ENCODE assay signal across 9 cellular contexts in genomic region chr16:20300312-20301097, GRCh38. TPM values are rescaled to one million over a fixed set of nuclear protein-coding genes. Genes with fewer than 3 reads are reported as not detected.
DNase-seq lines count a peak whose midpoint lies in the region; ATAC-seq, FAIRE-seq and TF ChIP-seq lines count a peak whose summit lies in the region.
"Had no signal": no experiment of that assay in that cellular context is flagged by ENCODE, and none has a peak within 500 bp of the region (broad histone marks: within the 10 kb centered on the region; RNA-seq: fewer than 3 reads in every experiment).

No MANE protein-coding gene starts in this region.

- no peak overlapping the region for H3K4me3 ChIP-seq in astrocyte (ENCODE audit: insufficient read depth, low read depth, low read length)

- no peak for ATAC-seq in HG03520 (IDR thresholded peaks at IDR 0.05; ENCODE audit: unreplicated experiment)

- no peak overlapping the region for H3K4me3 Mint-ChIP-seq in astrocyte (ENCODE audit: unreplicated experiment)

- H3K9me3 ChIP-seq in astrocyte (ENCODE audit: insufficient read depth, low read depth, low read length), result no peaks in the 10 kb centered on the region

- no peaks in the 10 kb centered on the region for H3K9me3 Mint-ChIP-seq in astrocyte (ENCODE audit: unreplicated experiment)

- in situ Hi-C loops in GM13976 (cut with MboI; ENCODE audit: low sequenced_read_pairs, unreplicated experiment), result loop anchor here (10.0 kb wide), 1 partner anchor 396 kb away; no protein-coding TSS in a partner anchor

- no peak overlapping the region for H3K4me2 ChIP-seq in astrocyte (ENCODE audit: low read length)

- no peak for FAIRE-seq in astrocyte (lab: Jason Lieb, UNC)

- H2AFZ ChIP-seq in astrocyte (ENCODE audit: low read depth, low read length), result no peak overlapping the region

- TF ChIP-seq CTCF in GM13976 (IDR thresholded peaks at IDR 0.05; ENCODE audit: borderline replicate concordance, control extremely low read depth, extremely low read depth, insufficient read depth, missing control alignments) (peak; percentile 60), astrocyte (IDR thresholded peaks at IDR 0.05; ENCODE audit: insufficient read depth, low read depth, low read length) (peak; percentile 52)

- H3K4me1 Mint-ChIP-seq in astrocyte (ENCODE audit: low read depth, unreplicated experiment), result no peaks in the 10 kb centered on the region
- H3K4me1 Mint-ChIP-seq: naive B cell had no signal

- H3K27me3 Mint-ChIP-seq in astrocyte (ENCODE audit: low read depth, unreplicated experiment), result peaks cover 29% of the 10 kb centered on the region

- no peaks in the 10 kb centered on the region for H3K79me2 ChIP-seq in astrocyte (ENCODE audit: insufficient read depth, low read length)

- H3K27ac ChIP-seq in astrocyte (ENCODE audit: low read depth, low read length), result no peak overlapping the region

- H3K27ac Mint-ChIP-seq in astrocyte (ENCODE audit: unreplicated experiment), result peak overlapping the region; percentile 10
- H3K27ac Mint-ChIP-seq: naive B cell had no signal

- H3K27me3 ChIP-seq in astrocyte (ENCODE audit: insufficient read depth, low read length), result no peaks in the 10 kb centered on the region

- TF ChIP-seq EP300 in Ishikawa (IDR thresholded peaks at IDR 0.05; ENCODE audit: borderline replicate concordance), result no peak

- no peaks in the 10 kb centered on the region for H3K4me1 ChIP-seq in astrocyte (ENCODE audit: insufficient read depth, low read length)

- H3K36me3 Mint-ChIP-seq in astrocyte (ENCODE audit: low read depth, unreplicated experiment), result no peaks in the 10 kb centered on the region
- H3K36me3 Mint-ChIP-seq: naive B cell had no signal

- H4K20me1 ChIP-seq in astrocyte (ENCODE audit: insufficient read depth, low read length), result no peaks in the 10 kb centered on the region

- no peaks in the 10 kb centered on the region for H3K36me3 ChIP-seq in astrocyte (ENCODE audit: insufficient read depth, low read length)

- TF ChIP-seq RAD21 in Ishikawa (IDR thresholded peaks at IDR 0.05; ENCODE audit: low read depth), result peak; percentile 87

- peak; percentile 36 to 59 for DNase-seq in AML-193 (lab: John Stamatoyannopoulos, UW)
- peak; percentile 67 for DNase-seq in GM13976 (ENCODE audit: low spot score)
- peak; percentile 76 for DNase-seq in OCI-M1 (lab: John Stamatoyannopoulos, UW)
- peak; percentile 10 for DNase-seq in astrocyte (ENCODE audit: low read depth)
- DNase-seq in iPS-NIHi11 (ENCODE audit: low spot score), result peak; percentile 83
- peak; percentile 6 for DNase-seq in stimulated activated CD4-positive, alpha-beta T cell treated with anti-CD3 and anti-CD28 coated beads, Interleukin-4, amount 100 ng/mL, for 1 hour
- DNase-seq: naive B cell had no signal

- no peak overlapping the region for H3K9ac ChIP-seq in astrocyte (ENCODE audit: low read length)

TF ChIP-seq in Ishikawa, 13 proteins besides CTCF, POLR2A, EP300 and RAD21:
- TF ChIP-seq TCF12 (IDR thresholded peaks at IDR 0.05; ENCODE audit: low read depth), result no peak
- 0 out of 2 replicates have a peak, but pooled peaks have one; percentile 43 for TF ChIP-seq EGR1 (IDR thresholded peaks at IDR 0.05)
- no peak for TF ChIP-seq FOXM1 (IDR thresholded peaks at IDR 0.05; ENCODE audit: borderline replicate concordance, low read depth)
- TF ChIP-seq REST (IDR thresholded peaks at IDR 0.05; ENCODE audit: low read depth), result no peak
- no peak for TF ChIP-seq ZBTB7A (IDR thresholded peaks at IDR 0.05; ENCODE audit: low read depth)
- no peak for TF ChIP-seq CREB1 (IDR thresholded peaks at IDR 0.05; ENCODE audit: low read depth)

RNA-seq across cellular contexts. Expression of gene GP2, which starts 26.8 kb away (rescaled TPM):
- not detected in 2 replicates for total RNA-seq in astrocyte

RNA-seq across cellular contexts. Expression of gene UMOD, which starts 52.0 kb away (rescaled TPM):
- not detected in 2 replicates for total RNA-seq in astrocyte

Comparison
In these comparisons a context has a peak if more than half of its experiments do, and no peak if none do; other contexts are left out.
1. DNase-seq: peak in every context shown above with its lines; median percentile 83 in iPS-NIHi11; 76 in OCI-M1; 67 in GM13976; 48 in AML-193; 10 in astrocyte; 6 in stimulated activated CD4-positive, alpha-beta T cell treated with anti-CD3 and anti-CD28 coated beads, Interleukin-4, amount 100 ng/mL, for 1 hour.